2 cellular contexts compared by ENCODE assay signal in genomic region chr14:54354096-54354495, GRCh38.
TF ChIP-seq lines count a peak whose summit lies in the region.

No MANE protein-coding gene starts in this region.

TF ChIP-seq in GM23338, 12 proteins besides CTCF, POLR2A, EP300 and RAD21 (continued from another document):
- TF ChIP-seq POLR2AphosphoS5 (IDR thresholded peaks at IDR 0.05; ENCODE audit: low read depth): no peak
- TF ChIP-seq ZNF114 (CRISPR knock-in tag; IDR thresholded peaks at IDR 0.05): no peak
- TF ChIP-seq, protein P1, sequence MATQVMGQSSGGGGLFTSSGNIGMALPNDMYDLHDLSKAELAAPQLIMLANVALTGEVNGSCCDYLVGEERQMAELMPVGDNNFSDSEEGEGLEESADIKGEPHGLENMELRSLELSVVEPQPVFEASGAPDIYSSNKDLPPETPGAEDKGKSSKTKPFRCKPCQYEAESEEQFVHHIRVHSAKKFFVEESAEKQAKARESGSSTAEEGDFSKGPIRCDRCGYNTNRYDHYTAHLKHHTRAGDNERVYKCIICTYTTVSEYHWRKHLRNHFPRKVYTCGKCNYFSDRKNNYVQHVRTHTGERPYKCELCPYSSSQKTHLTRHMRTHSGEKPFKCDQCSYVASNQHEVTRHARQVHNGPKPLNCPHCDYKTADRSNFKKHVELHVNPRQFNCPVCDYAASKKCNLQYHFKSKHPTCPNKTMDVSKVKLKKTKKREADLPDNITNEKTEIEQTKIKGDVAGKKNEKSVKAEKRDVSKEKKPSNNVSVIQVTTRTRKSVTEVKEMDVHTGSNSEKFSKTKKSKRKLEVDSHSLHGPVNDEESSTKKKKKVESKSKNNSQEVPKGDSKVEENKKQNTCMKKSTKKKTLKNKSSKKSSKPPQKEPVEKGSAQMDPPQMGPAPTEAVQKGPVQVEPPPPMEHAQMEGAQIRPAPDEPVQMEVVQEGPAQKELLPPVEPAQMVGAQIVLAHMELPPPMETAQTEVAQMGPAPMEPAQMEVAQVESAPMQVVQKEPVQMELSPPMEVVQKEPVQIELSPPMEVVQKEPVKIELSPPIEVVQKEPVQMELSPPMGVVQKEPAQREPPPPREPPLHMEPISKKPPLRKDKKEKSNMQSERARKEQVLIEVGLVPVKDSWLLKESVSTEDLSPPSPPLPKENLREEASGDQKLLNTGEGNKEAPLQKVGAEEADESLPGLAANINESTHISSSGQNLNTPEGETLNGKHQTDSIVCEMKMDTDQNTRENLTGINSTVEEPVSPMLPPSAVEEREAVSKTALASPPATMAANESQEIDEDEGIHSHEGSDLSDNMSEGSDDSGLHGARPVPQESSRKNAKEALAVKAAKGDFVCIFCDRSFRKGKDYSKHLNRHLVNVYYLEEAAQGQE (IDR thresholded peaks at IDR 0.05; ENCODE audit: unreplicated experiment): no peak
- TF ChIP-seq ZNF462 (CRISPR knock-in tag; IDR thresholded peaks at IDR 0.05): no peak
- TF ChIP-seq CREB1 (CRISPR knock-in tag; IDR thresholded peaks at IDR 0.05; ENCODE audit: low read depth): no peak
- TF ChIP-seq ETS1 (IDR thresholded peaks at IDR 0.05): no peak
- TF ChIP-seq EZH2 (IDR thresholded peaks at IDR 0.05; ENCODE audit: low read depth, unreplicated experiment): no peak
- TF ChIP-seq ZNF331 (CRISPR knock-in tag; IDR thresholded peaks at IDR 0.05; ENCODE audit: low read depth): no peak
- no peak for TF ChIP-seq EZH2phosphoT487 (IDR thresholded peaks at IDR 0.05; ENCODE audit: unreplicated experiment)
- no peak for TF ChIP-seq JUNB (IDR thresholded peaks at IDR 0.05; ENCODE audit: unreplicated experiment)
- TF ChIP-seq NANOG (IDR thresholded peaks at IDR 0.05; ENCODE audit: borderline replicate concordance): no peak

TF ChIP-seq in K562, 482 proteins besides CTCF, POLR2A, EP300 and RAD21 (continued from another document):
- TF ChIP-seq ZNF766 (CRISPR knock-in tag; conservative IDR thresholded peaks at IDR 0.05) (peak; percentile 63), TCF3 (CRISPR knock-in tag; IDR thresholded peaks at IDR 0.05) (peak; percentile 43), CBFA2T2 (conservative IDR thresholded peaks at IDR 0.05) (peak; percentile 45), CEBPG (CRISPR knock-in tag; IDR thresholded peaks at IDR 0.05) (no peak), CEBPG (tag; conservative IDR thresholded peaks at IDR 0.05 in 1 of 2, IDR thresholded peaks at IDR 0.05 in 1 of 2) (0 out of 4 replicates have a peak, but pooled peaks of 1 of the 2 experiments have one; percentile 24), MCM5 (IDR thresholded peaks at IDR 0.05; ENCODE audit: low read depth) (no peak), BRCA1 (IDR thresholded peaks at IDR 0.05) (no peak), BRCA1 (CRISPR knock-in tag; IDR thresholded peaks at IDR 0.05) (no peak), ZNF12 (CRISPR knock-in tag; IDR thresholded peaks at IDR 0.05) (no peak), CBFA2T3 (IDR thresholded peaks at IDR 0.05) (peak; percentile 62), E2F6 (IDR thresholded peaks at IDR 0.05; ENCODE audit: borderline replicate concordance in 1 of 2, extremely low read depth in 1 of 2, insufficient read depth in 1 of 2, insufficient read length in 1 of 2, low read depth in 1 of 2, low read length in 1 of 2, poor library complexity in 1 of 2, severe bottlenecking in 1 of 2) (no peak), KLF16 (IDR thresholded peaks at IDR 0.05) (peak; percentile 29; the same call in 1 of the 2 replicates), ILF3 (IDR thresholded peaks at IDR 0.05; ENCODE audit: borderline replicate concordance) (no peak), TGIF2 (CRISPR knock-in tag; IDR thresholded peaks at IDR 0.05) (no peak), CSDE1 (IDR thresholded peaks at IDR 0.05) (no peak), ZNF707 (CRISPR knock-in tag; conservative IDR thresholded peaks at IDR 0.05) (no peak), MTA2 (IDR thresholded peaks at IDR 0.05; ENCODE audit: low read depth) (no peak), PYGO2 (tag; IDR thresholded peaks at IDR 0.05) (no peak), HNRNPK (IDR thresholded peaks at IDR 0.05; ENCODE audit: low read depth, low read length, poor library complexity, severe bottlenecking) (no peak), XRCC4 (IDR thresholded peaks at IDR 0.05; ENCODE audit: extremely low read depth, insufficient read depth, insufficient read length) (no peak), VEZF1 (CRISPR knock-in tag; IDR thresholded peaks at IDR 0.05) (peak; percentile 44; the same call in 1 of the 2 replicates), ETS2 (tag; IDR thresholded peaks at IDR 0.05; ENCODE audit: borderline replicate concordance, poor library complexity, severe bottlenecking) (no peak), ARID1B (IDR thresholded peaks at IDR 0.05) (0 out of 2 replicates have a peak, but pooled peaks have one; percentile 23), PTBP1 (IDR thresholded peaks at IDR 0.05; ENCODE audit: low read depth, low read length) (no peak), ZNF121 (CRISPR knock-in tag; conservative IDR thresholded peaks at IDR 0.05) (no peak), RFX5 (IDR thresholded peaks at IDR 0.05; ENCODE audit: low read depth, low read length) (no peak), SIRT6 (IDR thresholded peaks at IDR 0.05; ENCODE audit: low read depth, low read length) (no peak), SOX6 (IDR thresholded peaks at IDR 0.05) (peak; percentile 75), TEAD4 (IDR thresholded peaks at IDR 0.05; ENCODE audit: low read length) (0 out of 2 replicates have a peak, but pooled peaks have one; percentile 14), TEAD4 (CRISPR knock-in tag; IDR thresholded peaks at IDR 0.05; ENCODE audit: borderline replicate concordance) (no peak), NFIC (IDR thresholded peaks at IDR 0.05) (no peak), MTA1 (IDR thresholded peaks at IDR 0.05; ENCODE audit: borderline replicate concordance) (no peak)
- TF ChIP-seq, protein P2, sequence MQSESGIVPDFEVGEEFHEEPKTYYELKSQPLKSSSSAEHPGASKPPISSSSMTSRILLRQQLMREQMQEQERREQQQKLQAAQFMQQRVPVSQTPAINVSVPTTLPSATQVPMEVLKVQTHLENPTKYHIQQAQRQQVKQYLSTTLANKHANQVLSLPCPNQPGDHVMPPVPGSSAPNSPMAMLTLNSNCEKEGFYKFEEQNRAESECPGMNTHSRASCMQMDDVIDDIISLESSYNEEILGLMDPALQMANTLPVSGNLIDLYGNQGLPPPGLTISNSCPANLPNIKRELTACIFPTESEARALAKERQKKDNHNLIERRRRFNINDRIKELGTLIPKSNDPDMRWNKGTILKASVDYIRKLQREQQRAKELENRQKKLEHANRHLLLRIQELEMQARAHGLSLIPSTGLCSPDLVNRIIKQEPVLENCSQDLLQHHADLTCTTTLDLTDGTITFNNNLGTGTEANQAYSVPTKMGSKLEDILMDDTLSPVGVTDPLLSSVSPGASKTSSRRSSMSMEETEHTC (IDR thresholded peaks at IDR 0.05): no peak
- TF ChIP-seq, protein P3, sequence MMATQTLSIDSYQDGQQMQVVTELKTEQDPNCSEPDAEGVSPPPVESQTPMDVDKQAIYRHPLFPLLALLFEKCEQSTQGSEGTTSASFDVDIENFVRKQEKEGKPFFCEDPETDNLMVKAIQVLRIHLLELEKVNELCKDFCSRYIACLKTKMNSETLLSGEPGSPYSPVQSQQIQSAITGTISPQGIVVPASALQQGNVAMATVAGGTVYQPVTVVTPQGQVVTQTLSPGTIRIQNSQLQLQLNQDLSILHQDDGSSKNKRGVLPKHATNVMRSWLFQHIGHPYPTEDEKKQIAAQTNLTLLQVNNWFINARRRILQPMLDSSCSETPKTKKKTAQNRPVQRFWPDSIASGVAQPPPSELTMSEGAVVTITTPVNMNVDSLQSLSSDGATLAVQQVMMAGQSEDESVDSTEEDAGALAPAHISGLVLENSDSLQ (IDR thresholded peaks at IDR 0.05): no peak
TF ChIP-seq in K562: peak in this region for 10.
